ENCODE assay signal across 2 cellular contexts in genomic region chr2:119422521-119422920, GRCh38.
TF ChIP-seq lines count a peak whose summit lies in the region.

No MANE protein-coding gene starts in this region.

TF ChIP-seq in HepG2, 621 proteins besides CTCF, POLR2A, EP300 and RAD21:
- TF ChIP-seq ZSCAN31 (CRISPR knock-in tag; IDR thresholded peaks at IDR 0.05; ENCODE audit: low read depth) = 0 out of 2 replicates have a peak, but pooled peaks have one; percentile 38
- TF ChIP-seq, protein P1, sequence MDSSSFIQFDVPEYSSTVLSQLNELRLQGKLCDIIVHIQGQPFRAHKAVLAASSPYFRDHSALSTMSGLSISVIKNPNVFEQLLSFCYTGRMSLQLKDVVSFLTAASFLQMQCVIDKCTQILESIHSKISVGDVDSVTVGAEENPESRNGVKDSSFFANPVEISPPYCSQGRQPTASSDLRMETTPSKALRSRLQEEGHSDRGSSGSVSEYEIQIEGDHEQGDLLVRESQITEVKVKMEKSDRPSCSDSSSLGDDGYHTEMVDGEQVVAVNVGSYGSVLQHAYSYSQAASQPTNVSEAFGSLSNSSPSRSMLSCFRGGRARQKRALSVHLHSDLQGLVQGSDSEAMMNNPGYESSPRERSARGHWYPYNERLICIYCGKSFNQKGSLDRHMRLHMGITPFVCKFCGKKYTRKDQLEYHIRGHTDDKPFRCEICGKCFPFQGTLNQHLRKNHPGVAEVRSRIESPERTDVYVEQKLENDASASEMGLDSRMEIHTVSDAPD (CRISPR knock-in tag; IDR thresholded peaks at IDR 0.05) = no peak
- 0 out of 2 replicates have a peak, but pooled peaks have one; percentile 20 for TF ChIP-seq TCF7 (IDR thresholded peaks at IDR 0.05; ENCODE audit: low read depth)
- TF ChIP-seq RORA (CRISPR knock-in tag; IDR thresholded peaks at IDR 0.05) = no peak
- TF ChIP-seq RFX1 (IDR thresholded peaks at IDR 0.05) = no peak
- TF ChIP-seq SOX13 (IDR thresholded peaks at IDR 0.05) = no peak
- TF ChIP-seq SOX13 (CRISPR knock-in tag; conservative IDR thresholded peaks at IDR 0.05 in 1 of 2, IDR thresholded peaks at IDR 0.05 in 1 of 2) = 0 out of 4 replicates have a peak, but pooled peaks of 1 of the 2 experiments have one; percentile 6
- no peak for TF ChIP-seq SP5 (CRISPR knock-in tag; IDR thresholded peaks at IDR 0.05; ENCODE audit: borderline replicate concordance, low read depth)
- TF ChIP-seq ZNF772 (CRISPR knock-in tag; IDR thresholded peaks at IDR 0.05) = 0 out of 2 replicates have a peak, but pooled peaks have one; percentile 21
- TF ChIP-seq REPIN1 (CRISPR knock-in tag; IDR thresholded peaks at IDR 0.05; ENCODE audit: borderline replicate concordance, low read depth) = 0 out of 2 replicates have a peak, but pooled peaks have one; percentile 24
- 0 out of 2 replicates have a peak, but pooled peaks have one; percentile 38 for TF ChIP-seq TBX2 (CRISPR knock-in tag; IDR thresholded peaks at IDR 0.05; ENCODE audit: borderline replicate concordance)
- TF ChIP-seq ZGPAT (CRISPR knock-in tag; IDR thresholded peaks at IDR 0.05) = no peak
TF ChIP-seq in HepG2: peak in this region for 6.

TF ChIP-seq in GM12878, 131 proteins besides CTCF, POLR2A, EP300 and RAD21:
- TF ChIP-seq MEF2B (IDR thresholded peaks at IDR 0.05; ENCODE audit: partially characterized antibody, poor library complexity, severe bottlenecking) = peak; percentile 18
- TF ChIP-seq ZSCAN29 (IDR thresholded peaks at IDR 0.05) = no peak
- TF ChIP-seq, protein P2, sequence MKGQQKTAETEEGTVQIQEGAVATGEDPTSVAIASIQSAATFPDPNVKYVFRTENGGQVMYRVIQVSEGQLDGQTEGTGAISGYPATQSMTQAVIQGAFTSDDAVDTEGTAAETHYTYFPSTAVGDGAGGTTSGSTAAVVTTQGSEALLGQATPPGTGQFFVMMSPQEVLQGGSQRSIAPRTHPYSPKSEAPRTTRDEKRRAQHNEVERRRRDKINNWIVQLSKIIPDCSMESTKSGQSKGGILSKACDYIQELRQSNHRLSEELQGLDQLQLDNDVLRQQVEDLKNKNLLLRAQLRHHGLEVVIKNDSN (IDR thresholded peaks at IDR 0.05; ENCODE audit: borderline replicate concordance, extremely low read length, insufficient read depth, low read depth, low read length) = no peak
